8 cellular contexts compared by ENCODE assay signal in the genomic region with DNA sequence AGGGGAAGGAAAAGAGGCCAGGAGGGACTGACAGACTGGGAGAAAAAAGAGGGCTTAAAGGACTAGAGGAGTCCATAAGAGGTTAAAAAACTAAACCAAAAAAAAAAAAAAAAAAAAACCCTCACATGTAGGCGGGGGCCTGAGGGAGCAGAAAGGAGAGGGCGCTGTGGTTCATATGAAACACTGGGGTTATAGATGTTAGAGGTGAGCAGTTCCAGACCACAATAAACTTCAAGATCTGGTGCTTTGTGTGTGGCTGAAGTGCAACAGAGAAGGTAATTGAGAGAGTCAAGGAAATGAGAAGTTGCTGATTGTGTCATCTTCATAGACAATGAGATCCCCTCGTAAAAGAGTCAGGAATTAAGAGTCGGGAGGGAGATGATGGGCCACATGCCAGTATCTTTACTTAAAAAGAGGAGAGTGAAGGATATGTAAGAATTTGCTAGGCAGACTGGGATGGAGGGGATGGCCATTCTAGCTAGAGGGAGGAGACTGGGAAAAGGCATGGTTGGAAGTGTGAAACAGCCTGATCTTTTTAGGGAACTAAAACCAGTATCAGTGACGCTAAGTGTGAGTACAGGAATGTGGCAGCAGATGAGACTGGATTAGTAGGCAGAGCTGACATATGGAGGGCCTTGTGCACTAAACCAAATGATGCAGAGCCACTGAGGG. TPM values are rescaled to one million over a fixed set of nuclear protein-coding genes. Genes with fewer than 3 reads are reported as not detected.
DNase-seq lines count a peak whose midpoint lies in the region; ATAC-seq, FAIRE-seq and TF ChIP-seq lines count a peak whose summit lies in the region.

No MANE protein-coding gene starts in this region.

- peak overlapping the region; percentile 70 to 87 for H3K4me3 Mint-ChIP-seq in CD14-positive monocyte
- H3K4me3 Mint-ChIP-seq in activated naive CD8-positive, alpha-beta T cell treated with anti-CD3 and anti-CD28 coated beads, Interleukin-2, amount 10 ng/mL, durations not matched to agents 7 days and 5 days, result peak overlapping the region; percentile 26

- no peak for TF ChIP-seq CTCF in CD14-positive monocyte (IDR thresholded peaks at IDR 0.05)

- intact Hi-C loops in CD14-positive monocyte (cut with micrococcal nuclease), result no loop called here

- peaks cover 0 to 9% (median 3%) of the 10 kb centered on the region in 7 donors for H3K9me3 Mint-ChIP-seq in CD14-positive monocyte
- H3K9me3 Mint-ChIP-seq in activated naive CD8-positive, alpha-beta T cell treated with anti-CD3 and anti-CD28 coated beads, Interleukin-2, amount 10 ng/mL, durations not matched to agents 7 days and 5 days, result no peaks in the 10 kb centered on the region

- no peak for DNase-seq in CD14-positive monocyte (ENCODE audit: low spot score)
- no peak for DNase-seq in GM19239 (ENCODE audit: insufficient read length, low spot score)
- no peak for DNase-seq in activated naive CD8-positive, alpha-beta T cell treated with anti-CD3 and anti-CD28 coated beads, Interleukin-2, amount 10 ng/mL, durations not matched to agents 7 days and 5 days
- no peak for DNase-seq in NCI-H1417 (lab: John Stamatoyannopoulos, UW)
- DNase-seq in RPMI8226, result no peak
- no peak for DNase-seq in ecto neural progenitor cell (ENCODE audit: low spot score)

- H3K27me3 Mint-ChIP-seq in CD14-positive monocyte (ENCODE audit: low read depth in 3 of 3), result no peaks in the 10 kb centered on the region
- no peaks in the 10 kb centered on the region for H3K27me3 Mint-ChIP-seq in activated naive CD8-positive, alpha-beta T cell treated with anti-CD3 and anti-CD28 coated beads, Interleukin-2, amount 10 ng/mL, durations not matched to agents 7 days and 5 days

- peak overlapping the region; percentile 54 to 87 (median 75) for H3K27ac Mint-ChIP-seq in CD14-positive monocyte
- H3K27ac Mint-ChIP-seq in activated naive CD8-positive, alpha-beta T cell treated with anti-CD3 and anti-CD28 coated beads, Interleukin-2, amount 10 ng/mL, durations not matched to agents 7 days and 5 days, result peak overlapping the region; percentile 90

- FAIRE-seq in GM19239 (lab: Jason Lieb, UNC), result peak; percentile 80

- peak; percentile 79 for ATAC-seq in HG03460 (IDR thresholded peaks at IDR 0.05; ENCODE audit: unreplicated experiment)
- peak; percentile 96 for ATAC-seq in activated naive CD8-positive, alpha-beta T cell treated with anti-CD3 and anti-CD28 coated beads, Interleukin-2, amount 10 ng/mL, durations not matched to agents 7 days and 5 days (ENCODE audit: low read depth)
- ATAC-seq in HG03439 (IDR thresholded peaks at IDR 0.05; ENCODE audit: unreplicated experiment), result no peak

- POLR2A ChIA-PET in activated naive CD8-positive, alpha-beta T cell treated with anti-CD3 and anti-CD28 coated beads, Interleukin-2, amount 10 ng/mL, durations not matched to agents 7 days and 5 days (lab: Charles Lee), result interaction anchor here (1.2 to 6.3 kb wide), 3 partner anchors 14 to 36 kb away, joined by 3 to 38 read pairs (median 3); a partner anchor contains a TSS

- peaks cover 13% of the 10 kb centered on the region for H3K4me1 Mint-ChIP-seq in CD14-positive monocyte
- H3K4me1 Mint-ChIP-seq in activated naive CD8-positive, alpha-beta T cell treated with anti-CD3 and anti-CD28 coated beads, Interleukin-2, amount 10 ng/mL, durations not matched to agents 7 days and 5 days, result peaks cover 14% of the 10 kb centered on the region

- no peaks in the 10 kb centered on the region for H3K36me3 Mint-ChIP-seq in CD14-positive monocyte
- peaks cover 2% of the 10 kb centered on the region for H3K36me3 Mint-ChIP-seq in activated naive CD8-positive, alpha-beta T cell treated with anti-CD3 and anti-CD28 coated beads, Interleukin-2, amount 10 ng/mL, durations not matched to agents 7 days and 5 days

RNA-seq across cellular contexts. Expression of a gene that starts 18.4 kb away (rescaled TPM):
- polyA plus RNA-seq in CD14-positive monocyte, result 10 to 100 TPM; 11.7 to 14.0 TPM
- total RNA-seq in activated naive CD8-positive, alpha-beta T cell treated with anti-CD3 and anti-CD28 coated beads, Interleukin-2, amount 10 ng/mL, durations not matched to agents 7 days and 5 days, result 100 to 1,000 TPM; 487 to 498 TPM
